8 cellular contexts compared by ENCODE assay signal in the genomic region with DNA sequence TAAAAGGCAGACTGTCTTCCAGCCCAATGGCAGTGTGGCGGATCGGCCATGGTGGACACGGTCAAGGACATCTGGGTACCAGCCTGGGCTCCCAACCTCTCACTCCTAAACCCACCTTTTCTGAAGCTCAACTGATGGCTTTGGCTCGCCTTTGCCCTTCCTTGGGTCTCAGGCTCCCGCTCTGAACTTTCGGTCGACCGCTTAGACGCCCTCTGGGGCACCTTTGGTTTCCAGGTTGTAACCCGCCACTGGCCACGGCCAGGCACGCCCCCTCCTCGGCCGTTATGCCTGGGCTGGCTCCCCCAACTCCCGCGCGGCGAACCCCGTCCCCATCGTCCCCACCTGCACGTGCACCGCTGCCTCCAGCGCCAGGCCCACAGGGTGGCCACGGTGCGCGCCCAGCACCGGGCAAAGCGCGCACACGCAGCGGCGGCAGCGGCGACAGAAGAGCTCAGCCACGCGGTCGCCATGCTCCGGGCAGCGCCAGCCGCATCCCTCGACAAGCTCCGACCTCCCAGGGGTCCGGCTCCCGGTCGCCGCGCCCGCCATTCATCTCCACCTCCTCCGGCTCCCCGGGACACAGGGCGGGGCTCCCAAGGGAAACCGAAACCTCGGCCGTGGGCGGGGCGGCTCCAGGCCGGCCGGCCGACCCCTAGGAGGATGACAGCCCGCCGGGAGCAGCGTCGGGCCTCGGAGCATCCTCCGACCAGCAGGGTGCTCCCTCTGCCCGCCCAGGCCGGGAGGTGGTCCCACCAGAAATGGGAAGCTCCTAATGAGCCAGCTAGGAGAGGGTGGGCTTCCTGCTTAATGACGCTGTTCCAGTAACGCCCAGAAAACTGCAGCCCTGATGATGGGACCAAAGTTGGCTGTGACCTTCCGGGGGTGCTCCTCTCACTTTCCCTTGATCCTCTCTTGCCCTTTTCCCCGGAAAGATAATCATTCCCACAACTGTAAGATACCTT. TPM values are rescaled to one million over a fixed set of nuclear protein-coding genes. Genes with fewer than 3 reads are reported as not detected.
A peak's percentile ranks its signal among the peaks of the same experiment; 100 is the strongest.
DNase-seq lines count a peak whose midpoint lies in the region; ATAC-seq and TF ChIP-seq lines count a peak whose summit lies in the region.

Gene TRIM14 (minus strand): TSS at position 583 of the 962 bp plus-strand sequence. CDS start 34 bp downstream, at position 549.

- no peaks in the 10 kb centered on the region for H3K27me3 Mint-ChIP-seq in stimulated activated naive CD8-positive, alpha-beta T cell treated with anti-CD3 and anti-CD28 coated beads, Interleukin-15, amount 100 ng/mL, for 72 hours

- no peaks in the 10 kb centered on the region for H3K9me3 ChIP-seq in muscle layer of colon (ENCODE audit: low read length)

- peak within 1 kb of the TSS; percentile 58 for H3K9ac ChIP-seq in muscle layer of colon (ENCODE audit: low read length)

- no peak for TF ChIP-seq CTCF in epithelial cell of proximal tubule (conservative IDR thresholded peaks at IDR 0.05; ENCODE audit: low read depth, low read length)

- H3K4me3 ChIP-seq in epithelial cell of proximal tubule (ENCODE audit: low read depth, low read length) (peak within 1 kb of the TSS; percentile 72), muscle layer of colon (ENCODE audit: low read depth in 1 of 2, low read length in 2 of 2) (peak within 1 kb of the TSS; percentile 85 to 91)

- no peaks in the 10 kb centered on the region for H3K9me3 Mint-ChIP-seq in stimulated activated naive CD8-positive, alpha-beta T cell treated with anti-CD3 and anti-CD28 coated beads, Interleukin-15, amount 100 ng/mL, for 72 hours

- DNase-seq in ACHN (peak; percentile 63), NCI-H748 (lab: John Stamatoyannopoulos, UW; ENCODE audit: unreplicated experiment) (peak; percentile 55), epithelial cell of proximal tubule (ENCODE audit: low read depth) (no peak)
- DNase-seq in activated CD8-positive, alpha-beta memory T cell treated with anti-CD3 and anti-CD28 coated beads for 48 hours (ENCODE audit: low read depth in 2 of 3, low spot score in 2 of 3): peak; percentile 29 to 46 (median 45)
- DNase-seq in stimulated activated naive CD8-positive, alpha-beta T cell treated with anti-CD3 and anti-CD28 coated beads, Interleukin-15, amount 100 ng/mL, for 72 hours: peak; percentile 50 to 63

- no peaks in the 10 kb centered on the region for H3K36me3 ChIP-seq in muscle layer of colon (ENCODE audit: insufficient read depth, low read length)

- no peaks in the 10 kb centered on the region for H3K27me3 ChIP-seq in muscle layer of colon (ENCODE audit: control insufficient read depth in 1 of 2, insufficient read depth in 2 of 2, low read length in 2 of 2)

- peak; percentile 43 for ATAC-seq in GM18861 (IDR thresholded peaks at IDR 0.05; ENCODE audit: unreplicated experiment)
- peak; percentile 52 for ATAC-seq in HG03095 (IDR thresholded peaks at IDR 0.05; ENCODE audit: unreplicated experiment)
- peak; percentile 69 for ATAC-seq in stimulated activated naive CD8-positive, alpha-beta T cell treated with anti-CD3 and anti-CD28 coated beads, Interleukin-15, amount 100 ng/mL, for 72 hours

- H3K4me1 ChIP-seq in muscle layer of colon (ENCODE audit: insufficient read depth, low read length): no peaks in the 10 kb centered on the region

- peak within 1 kb of the TSS; percentile 80 for H3K27ac ChIP-seq in muscle layer of colon (ENCODE audit: low read depth, low read length)

- in situ Hi-C loops in ACHN (cut with HindIII; ENCODE audit: low pct_ligation_motif_present, low pct_unique_long_range_greater_than_20kb, low sequenced_read_pairs): no loop called here

- H3K4me1 Mint-ChIP-seq in stimulated activated naive CD8-positive, alpha-beta T cell treated with anti-CD3 and anti-CD28 coated beads, Interleukin-15, amount 100 ng/mL, for 72 hours: peaks cover 56% of the 10 kb centered on the region

- peak within 1 kb of the TSS; percentile 96 to 99 for H3K4me3 Mint-ChIP-seq in stimulated activated naive CD8-positive, alpha-beta T cell treated with anti-CD3 and anti-CD28 coated beads, Interleukin-15, amount 100 ng/mL, for 72 hours

- peak within 1 kb of the TSS; percentile 98 for H3K27ac Mint-ChIP-seq in stimulated activated naive CD8-positive, alpha-beta T cell treated with anti-CD3 and anti-CD28 coated beads, Interleukin-15, amount 100 ng/mL, for 72 hours

RNA-seq across cellular contexts. Expression of gene TRIM14, which starts in this region (rescaled TPM):
- total RNA-seq in epithelial cell of proximal tubule: 8.1 and 9.5 TPM in 2 replicates
